2 cellular contexts compared by ENCODE assay signal in the genomic region with DNA sequence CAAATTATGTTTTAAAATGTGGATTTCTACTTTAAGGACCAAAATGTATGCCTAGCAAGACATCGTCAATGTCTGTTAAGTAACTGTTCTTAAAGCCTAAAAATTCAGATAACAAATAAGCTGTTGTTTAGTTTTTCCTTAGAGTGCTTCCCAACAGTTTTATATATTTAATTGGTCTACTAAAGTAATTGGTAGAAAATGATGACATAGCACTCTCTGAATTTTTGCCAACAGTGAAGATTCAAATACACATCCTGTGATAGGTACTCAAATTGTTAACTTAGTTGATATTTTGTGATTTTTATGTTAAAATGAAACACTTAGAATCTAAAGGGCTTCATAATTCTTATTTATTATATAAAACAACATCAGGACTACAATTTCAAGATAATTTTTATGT.
TF ChIP-seq lines count a peak whose summit lies in the region.

No MANE protein-coding gene starts in this region.

TF ChIP-seq in HepG2, 621 proteins besides CTCF, POLR2A, EP300 and RAD21 (continued from another document):
- TF ChIP-seq, protein P1, sequence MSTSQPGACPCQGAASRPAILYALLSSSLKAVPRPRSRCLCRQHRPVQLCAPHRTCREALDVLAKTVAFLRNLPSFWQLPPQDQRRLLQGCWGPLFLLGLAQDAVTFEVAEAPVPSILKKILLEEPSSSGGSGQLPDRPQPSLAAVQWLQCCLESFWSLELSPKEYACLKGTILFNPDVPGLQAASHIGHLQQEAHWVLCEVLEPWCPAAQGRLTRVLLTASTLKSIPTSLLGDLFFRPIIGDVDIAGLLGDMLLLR (CRISPR knock-in tag; IDR thresholded peaks at IDR 0.05) = no peak
- peak in 1 of 2 experiments; percentile 77; a peak in 2 of 4 replicates for TF ChIP-seq MAFK (conservative IDR thresholded peaks at IDR 0.05 in 1 of 2, IDR thresholded peaks at IDR 0.05 in 1 of 2; ENCODE audit: low read length in 2 of 2)

TF ChIP-seq in K562, 482 proteins besides CTCF, POLR2A, EP300 and RAD21:
- TF ChIP-seq, protein P2, sequence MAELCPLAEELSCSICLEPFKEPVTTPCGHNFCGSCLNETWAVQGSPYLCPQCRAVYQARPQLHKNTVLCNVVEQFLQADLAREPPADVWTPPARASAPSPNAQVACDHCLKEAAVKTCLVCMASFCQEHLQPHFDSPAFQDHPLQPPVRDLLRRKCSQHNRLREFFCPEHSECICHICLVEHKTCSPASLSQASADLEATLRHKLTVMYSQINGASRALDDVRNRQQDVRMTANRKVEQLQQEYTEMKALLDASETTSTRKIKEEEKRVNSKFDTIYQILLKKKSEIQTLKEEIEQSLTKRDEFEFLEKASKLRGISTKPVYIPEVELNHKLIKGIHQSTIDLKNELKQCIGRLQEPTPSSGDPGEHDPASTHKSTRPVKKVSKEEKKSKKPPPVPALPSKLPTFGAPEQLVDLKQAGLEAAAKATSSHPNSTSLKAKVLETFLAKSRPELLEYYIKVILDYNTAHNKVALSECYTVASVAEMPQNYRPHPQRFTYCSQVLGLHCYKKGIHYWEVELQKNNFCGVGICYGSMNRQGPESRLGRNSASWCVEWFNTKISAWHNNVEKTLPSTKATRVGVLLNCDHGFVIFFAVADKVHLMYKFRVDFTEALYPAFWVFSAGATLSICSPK (IDR thresholded peaks at IDR 0.05; ENCODE audit: borderline replicate concordance) = no peak
- TF ChIP-seq MAFF (IDR thresholded peaks at IDR 0.05; ENCODE audit: low read length) (0 out of 2 replicates have a peak, but pooled peaks have one; percentile 18), SETDB1 (IDR thresholded peaks at IDR 0.05; ENCODE audit: low read length) (no peak), CHD2 (IDR thresholded peaks at IDR 0.05; ENCODE audit: low read depth, low read length) (no peak)
- TF ChIP-seq, protein P3, sequence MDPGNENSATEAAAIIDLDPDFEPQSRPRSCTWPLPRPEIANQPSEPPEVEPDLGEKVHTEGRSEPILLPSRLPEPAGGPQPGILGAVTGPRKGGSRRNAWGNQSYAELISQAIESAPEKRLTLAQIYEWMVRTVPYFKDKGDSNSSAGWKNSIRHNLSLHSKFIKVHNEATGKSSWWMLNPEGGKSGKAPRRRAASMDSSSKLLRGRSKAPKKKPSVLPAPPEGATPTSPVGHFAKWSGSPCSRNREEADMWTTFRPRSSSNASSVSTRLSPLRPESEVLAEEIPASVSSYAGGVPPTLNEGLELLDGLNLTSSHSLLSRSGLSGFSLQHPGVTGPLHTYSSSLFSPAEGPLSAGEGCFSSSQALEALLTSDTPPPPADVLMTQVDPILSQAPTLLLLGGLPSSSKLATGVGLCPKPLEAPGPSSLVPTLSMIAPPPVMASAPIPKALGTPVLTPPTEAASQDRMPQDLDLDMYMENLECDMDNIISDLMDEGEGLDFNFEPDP (CRISPR knock-in tag; IDR thresholded peaks at IDR 0.05) = no peak
- TF ChIP-seq, protein P4, sequence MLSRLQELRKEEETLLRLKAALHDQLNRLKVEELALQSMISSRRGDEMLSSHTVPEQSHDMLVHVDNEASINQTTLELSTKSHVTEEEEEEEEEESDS (CRISPR knock-in tag; IDR thresholded peaks at IDR 0.05) = no peak
- TF ChIP-seq, protein P5, sequence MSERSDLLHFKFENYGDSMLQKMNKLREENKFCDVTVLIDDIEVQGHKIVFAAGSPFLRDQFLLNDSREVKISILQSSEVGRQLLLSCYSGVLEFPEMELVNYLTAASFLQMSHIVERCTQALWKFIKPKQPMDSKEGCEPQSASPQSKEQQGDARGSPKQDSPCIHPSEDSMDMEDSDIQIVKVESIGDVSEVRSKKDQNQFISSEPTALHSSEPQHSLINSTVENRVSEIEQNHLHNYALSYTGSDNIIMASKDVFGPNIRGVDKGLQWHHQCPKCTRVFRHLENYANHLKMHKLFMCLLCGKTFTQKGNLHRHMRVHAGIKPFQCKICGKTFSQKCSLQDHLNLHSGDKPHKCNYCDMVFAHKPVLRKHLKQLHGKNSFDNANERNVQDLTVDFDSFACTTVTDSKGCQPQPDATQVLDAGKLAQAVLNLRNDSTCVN (CRISPR knock-in tag; IDR thresholded peaks at IDR 0.05) = no peak
TF ChIP-seq in K562: peak in this region for 1.
